In the genomic region with DNA sequence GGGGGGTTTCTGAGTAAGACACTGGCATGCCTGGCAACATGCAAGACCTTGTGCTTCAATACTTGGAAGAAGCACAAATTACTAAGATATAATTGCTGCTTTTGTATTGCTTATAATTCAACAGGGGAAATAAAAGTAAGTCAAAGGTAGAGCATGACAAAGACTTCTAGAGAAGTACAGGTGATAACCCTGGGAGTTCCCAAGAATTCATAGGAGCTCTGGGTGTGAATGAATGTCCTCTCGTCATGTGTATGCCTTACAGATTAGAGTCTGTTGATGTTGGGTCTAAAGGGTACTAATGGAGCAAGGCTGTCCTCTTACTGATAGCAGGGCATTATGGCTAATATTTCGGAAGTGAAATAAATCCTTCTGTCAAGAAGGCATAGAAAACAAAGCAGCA, we compare ENCODE assay signal across 28 cellular contexts.
"Had no signal": no experiment of that assay in that cellular context is flagged by ENCODE, and none has a peak within 500 bp of the region (broad histone marks: within the 10 kb centered on the region; RNA-seq: fewer than 3 reads in every experiment).

No MANE protein-coding gene starts in this region.

- H3K4me3 ChIP-seq: colonic mucosa, coronary artery, dorsolateral prefrontal cortex, esophagus muscularis mucosa, esophagus squamous epithelium, gastrocnemius medialis, gastroesophageal sphincter, heart left ventricle, heart right ventricle had no signal

- H3K27ac Mint-ChIP-seq: dendritic cell treated with granulocyte-macrophage colony-stimulating factor and Interleukin-4, amounts not matched to agents 40 ng/mL and 50 ng/mL, for 4 days; effector memory CD8-positive, alpha-beta T cell; endodermal cell had no signal

- H3K27me3 ChIP-seq: colonic mucosa, dorsolateral prefrontal cortex, esophagus muscularis mucosa, esophagus squamous epithelium, foreskin keratinocyte, gastrocnemius medialis, gastroesophageal sphincter, heart left ventricle, heart right ventricle had no signal

- H3K9me3 ChIP-seq: colonic mucosa had no signal

- ATAC-seq: effector memory CD8-positive, alpha-beta T cell; esophagus mucosa; foreskin keratinocyte; gastrocnemius medialis; gastroesophageal sphincter; heart left ventricle; heart right ventricle had no signal

- FAIRE-seq: colon, endometrium, endothelial cell of umbilical vein, frontal cortex had no signal

- H3K9me3 Mint-ChIP-seq: effector memory CD8-positive, alpha-beta T cell had no signal

- H3K27ac ChIP-seq: colonic mucosa, coronary artery, dorsolateral prefrontal cortex, epithelial cell of prostate, esophagus muscularis mucosa, esophagus squamous epithelium, foreskin keratinocyte, gastrocnemius medialis, gastroesophageal sphincter, heart left ventricle, heart right ventricle had no signal

- DNase-seq: colonic mucosa; cortex of kidney; dermis blood vessel endothelial cell; dorsolateral prefrontal cortex; effector CD4-positive, alpha-beta T cell; effector CD8-positive, alpha-beta T cell; effector memory CD4-positive, alpha-beta T cell; effector memory CD8-positive, alpha-beta T cell; endodermal cell; erythroblast; esophagus squamous epithelium; foreskin keratinocyte; foreskin melanocyte; gastrocnemius medialis; glutamatergic neuron; head of caudate nucleus; heart left ventricle; heart right ventricle had no signal

- H3K36me3 ChIP-seq: colonic mucosa had no signal

- H3K27me3 Mint-ChIP-seq: dendritic cell treated with granulocyte-macrophage colony-stimulating factor and Interleukin-4, amounts not matched to agents 40 ng/mL and 50 ng/mL, for 4 days; effector memory CD8-positive, alpha-beta T cell had no signal

- H3K4me1 ChIP-seq: colonic mucosa, esophagus muscularis mucosa, esophagus squamous epithelium, foreskin keratinocyte, gastrocnemius medialis had no signal

- H3K4me3 Mint-ChIP-seq: dendritic cell treated with granulocyte-macrophage colony-stimulating factor and Interleukin-4, amounts not matched to agents 40 ng/mL and 50 ng/mL, for 4 days; effector memory CD8-positive, alpha-beta T cell; endodermal cell had no signal
